In genomic region chr10:33267708-33268107, GRCh38 we compare ENCODE assay signal across 22 cellular contexts.
"Had no signal": no experiment of that assay in that cellular context is flagged by ENCODE, and none has a peak within 500 bp of the region (broad histone marks: within the 10 kb centered on the region; RNA-seq: fewer than 3 reads in every experiment).

No MANE protein-coding gene starts in this region.

- H3K36me3 Mint-ChIP-seq: activated naive CD4-positive, alpha-beta T cell treated with anti-CD3 and anti-CD28 coated beads, Interleukin-2, amount 50 U/mL, for 24 hours had no signal

- FAIRE-seq: bronchial epithelial cell, pancreas, small intestine had no signal

- H3K27ac ChIP-seq: esophagus muscularis mucosa, pancreas, right lobe of liver, stomach, vagina, WERI-Rb-1 had no signal

- DNase-seq: activated CD4-positive, alpha-beta T cell treated with anti-CD3 and anti-CD28 coated beads for 1 hour; activated CD4-positive, alpha-beta T cell treated with anti-CD3 and anti-CD28 coated beads, Interleukin-2, amount 50 U/mL, for 4 hours; activated gamma-delta T cell; activated T-cell treated with anti-CD3 and anti-CD28 coated beads, Interleukin-2, amount 50 U/mL, for 72 hours; cerebellar nuclear complex; effector CD8-positive, alpha-beta T cell; foreskin fibroblast; hippocampal formation; islet precursor cell; pancreas; right lobe of liver; small intestine; stimulated activated CD4-positive, alpha-beta T cell treated with anti-CD3 and anti-CD28 coated beads, Interleukin-4, amount 100 ng/mL, for 1 hour; stomach; T-helper 17 cell; trophoblast cell; WERI-Rb-1 had no signal

- ATAC-seq: activated T-cell treated with anti-CD3 and anti-CD28 coated beads, Interleukin-2, amount 50 U/mL, for 72 hours; left lobe of liver; pancreas; T-helper 17 cell had no signal

- H3K4me3 ChIP-seq: esophagus muscularis mucosa, pancreas, right lobe of liver, stomach, vagina had no signal

- H3K9me3 ChIP-seq: esophagus muscularis mucosa, pancreas, right lobe of liver, stomach, vagina had no signal

- H3K9me3 Mint-ChIP-seq: activated T-cell treated with anti-CD3 and anti-CD28 coated beads, Interleukin-2, amount 50 U/mL, for 72 hours had no signal

- H3K4me3 Mint-ChIP-seq: activated naive CD4-positive, alpha-beta T cell treated with anti-CD3 and anti-CD28 coated beads, Interleukin-2, amount 50 U/mL, for 24 hours; activated T-cell treated with anti-CD3 and anti-CD28 coated beads, Interleukin-2, amount 50 U/mL, for 72 hours; T-helper 17 cell had no signal

- H3K27ac Mint-ChIP-seq: activated naive CD4-positive, alpha-beta T cell treated with anti-CD3 and anti-CD28 coated beads, Interleukin-2, amount 50 U/mL, for 24 hours; activated T-cell treated with anti-CD3 and anti-CD28 coated beads, Interleukin-2, amount 50 U/mL, for 72 hours; T-helper 17 cell had no signal
